ENCODE assay signal across 1 cellular context in genomic region chr19:42412661-42413076, GRCh38.
TF ChIP-seq lines count a peak whose summit lies in the region.

No MANE protein-coding gene starts in this region.

TF ChIP-seq in HCT116, 20 proteins besides CTCF, POLR2A, EP300 and RAD21:
- TF ChIP-seq EGR1 (IDR thresholded peaks at IDR 0.05; ENCODE audit: low read depth) = no peak
- TF ChIP-seq EZH2 (IDR thresholded peaks at IDR 0.05) = no peak
- TF ChIP-seq EZH2phosphoT487 (IDR thresholded peaks at IDR 0.05; ENCODE audit: borderline replicate concordance) = no peak
- no peak for TF ChIP-seq ZFX (IDR thresholded peaks at IDR 0.05)
- TF ChIP-seq YY1 (IDR thresholded peaks at IDR 0.05; ENCODE audit: extremely low read depth, insufficient replicate concordance, low read depth, low read length) = no peak
- TF ChIP-seq SP1 (IDR thresholded peaks at IDR 0.05; ENCODE audit: low read depth) = no peak
- TF ChIP-seq, protein P1, sequence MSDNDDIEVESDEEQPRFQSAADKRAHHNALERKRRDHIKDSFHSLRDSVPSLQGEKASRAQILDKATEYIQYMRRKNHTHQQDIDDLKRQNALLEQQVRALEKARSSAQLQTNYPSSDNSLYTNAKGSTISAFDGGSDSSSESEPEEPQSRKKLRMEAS (IDR thresholded peaks at IDR 0.05) = no peak
- no peak for TF ChIP-seq CBX3 (IDR thresholded peaks at IDR 0.05; ENCODE audit: low read depth)
- no peak for TF ChIP-seq FOSL1 (IDR thresholded peaks at IDR 0.05; ENCODE audit: low read depth)
- no peak for TF ChIP-seq TCF7L2 (IDR thresholded peaks at IDR 0.05; ENCODE audit: borderline replicate concordance, extremely low read depth, insufficient read depth, insufficient read length)
- no peak for TF ChIP-seq ZBTB33 (IDR thresholded peaks at IDR 0.05; ENCODE audit: extremely low read depth, insufficient replicate concordance, low read length)
- no peak for TF ChIP-seq SRF (IDR thresholded peaks at IDR 0.05; ENCODE audit: low read depth)
- TF ChIP-seq SIN3A (IDR thresholded peaks at IDR 0.05; ENCODE audit: low read depth) = no peak
- no peak for TF ChIP-seq POLR2AphosphoS5 (IDR thresholded peaks at IDR 0.05; ENCODE audit: low read depth, low read length)
- no peak for TF ChIP-seq ELF1 (IDR thresholded peaks at IDR 0.05; ENCODE audit: borderline replicate concordance, low read depth)
- TF ChIP-seq JUND (IDR thresholded peaks at IDR 0.05) = no peak
- no peak for TF ChIP-seq CEBPB (IDR thresholded peaks at IDR 0.05; ENCODE audit: low read depth)
- no peak for TF ChIP-seq ZNF274 (IDR thresholded peaks at IDR 0.05; ENCODE audit: low read depth, low read length)
- TF ChIP-seq, protein P2, sequence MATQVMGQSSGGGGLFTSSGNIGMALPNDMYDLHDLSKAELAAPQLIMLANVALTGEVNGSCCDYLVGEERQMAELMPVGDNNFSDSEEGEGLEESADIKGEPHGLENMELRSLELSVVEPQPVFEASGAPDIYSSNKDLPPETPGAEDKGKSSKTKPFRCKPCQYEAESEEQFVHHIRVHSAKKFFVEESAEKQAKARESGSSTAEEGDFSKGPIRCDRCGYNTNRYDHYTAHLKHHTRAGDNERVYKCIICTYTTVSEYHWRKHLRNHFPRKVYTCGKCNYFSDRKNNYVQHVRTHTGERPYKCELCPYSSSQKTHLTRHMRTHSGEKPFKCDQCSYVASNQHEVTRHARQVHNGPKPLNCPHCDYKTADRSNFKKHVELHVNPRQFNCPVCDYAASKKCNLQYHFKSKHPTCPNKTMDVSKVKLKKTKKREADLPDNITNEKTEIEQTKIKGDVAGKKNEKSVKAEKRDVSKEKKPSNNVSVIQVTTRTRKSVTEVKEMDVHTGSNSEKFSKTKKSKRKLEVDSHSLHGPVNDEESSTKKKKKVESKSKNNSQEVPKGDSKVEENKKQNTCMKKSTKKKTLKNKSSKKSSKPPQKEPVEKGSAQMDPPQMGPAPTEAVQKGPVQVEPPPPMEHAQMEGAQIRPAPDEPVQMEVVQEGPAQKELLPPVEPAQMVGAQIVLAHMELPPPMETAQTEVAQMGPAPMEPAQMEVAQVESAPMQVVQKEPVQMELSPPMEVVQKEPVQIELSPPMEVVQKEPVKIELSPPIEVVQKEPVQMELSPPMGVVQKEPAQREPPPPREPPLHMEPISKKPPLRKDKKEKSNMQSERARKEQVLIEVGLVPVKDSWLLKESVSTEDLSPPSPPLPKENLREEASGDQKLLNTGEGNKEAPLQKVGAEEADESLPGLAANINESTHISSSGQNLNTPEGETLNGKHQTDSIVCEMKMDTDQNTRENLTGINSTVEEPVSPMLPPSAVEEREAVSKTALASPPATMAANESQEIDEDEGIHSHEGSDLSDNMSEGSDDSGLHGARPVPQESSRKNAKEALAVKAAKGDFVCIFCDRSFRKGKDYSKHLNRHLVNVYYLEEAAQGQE (IDR thresholded peaks at IDR 0.05; ENCODE audit: low read depth) = no peak
